Comparison of ENCODE assay signal across 11 cellular contexts in genomic region chr13:112574476-112575294, GRCh38. TPM values are rescaled to one million over a fixed set of nuclear protein-coding genes. Genes with fewer than 3 reads are reported as not detected.
DNase-seq lines count a peak whose midpoint lies in the region; ATAC-seq and TF ChIP-seq lines count a peak whose summit lies in the region.
"Had no signal": no experiment of that assay in that cellular context is flagged by ENCODE, and none has a peak within 500 bp of the region (broad histone marks: within the 10 kb centered on the region; RNA-seq: fewer than 3 reads in every experiment).

No MANE protein-coding gene starts in this region.

- peaks cover 5% of the 10 kb centered on the region for H3K36me3 ChIP-seq in BE2C

- peaks cover 15% of the 10 kb centered on the region for H3K36me3 Mint-ChIP-seq in osteocyte (ENCODE audit: unreplicated experiment)

- DNase-seq in GM03348 (ENCODE audit: low spot score) (peak; percentile 18), Kasumi-1 (lab: John Stamatoyannopoulos, UW) (peak; percentile 39 to 40), dermis blood vessel endothelial cell (peak; percentile 66), osteocyte (ENCODE audit: extremely low spot score, unreplicated experiment) (no peak), NCI-H69 (lab: John Stamatoyannopoulos, UW) (no peak), BE2C (no peak)
- DNase-seq: H7, NCI-H1436 had no signal

- H3K4me1 Mint-ChIP-seq in osteocyte (ENCODE audit: unreplicated experiment): peaks cover 25% of the 10 kb centered on the region

- H3K9me3 ChIP-seq in BE2C: peaks cover 4% of the 10 kb centered on the region; the same call in 1 of the 2 replicates

- H3K4me3 ChIP-seq in BE2C (ENCODE audit: low read depth, low read length): no peak overlapping the region

- peaks cover 11% of the 10 kb centered on the region for H3K9me3 Mint-ChIP-seq in osteocyte (ENCODE audit: unreplicated experiment)
- H3K9me3 Mint-ChIP-seq: activated naive CD4-positive, alpha-beta T cell treated with anti-CD3 and anti-CD28 coated beads, Interleukin-2, amount 50 U/mL, for 24 hours had no signal

- H3K27me3 Mint-ChIP-seq in osteocyte (ENCODE audit: unreplicated experiment): no peaks in the 10 kb centered on the region
- H3K27me3 Mint-ChIP-seq: activated naive CD4-positive, alpha-beta T cell treated with anti-CD3 and anti-CD28 coated beads, Interleukin-2, amount 50 U/mL, for 24 hours had no signal

- H3K4me1 ChIP-seq in BE2C: no peaks in the 10 kb centered on the region; the same call in 1 of the 2 replicates

- no peak overlapping the region for H3K4me3 Mint-ChIP-seq in osteocyte (ENCODE audit: unreplicated experiment)
- H3K4me3 Mint-ChIP-seq: activated naive CD4-positive, alpha-beta T cell treated with anti-CD3 and anti-CD28 coated beads, Interleukin-2, amount 50 U/mL, for 24 hours had no signal

- TF ChIP-seq CTCF in osteocyte (IDR thresholded peaks at IDR 0.05) (no peak), BE2C (IDR thresholded peaks at IDR 0.05; ENCODE audit: low read depth, low read length) (no peak)

- no peaks in the 10 kb centered on the region for H3K27me3 ChIP-seq in BE2C

- ATAC-seq in HG02840 (IDR thresholded peaks at IDR 0.05; ENCODE audit: low FRiP score, unreplicated experiment) (no peak), GM21576 (IDR thresholded peaks at IDR 0.05; ENCODE audit: unreplicated experiment) (no peak)

- peak overlapping the region; percentile 58 for H3K27ac Mint-ChIP-seq in osteocyte (ENCODE audit: unreplicated experiment)
- H3K27ac Mint-ChIP-seq: activated naive CD4-positive, alpha-beta T cell treated with anti-CD3 and anti-CD28 coated beads, Interleukin-2, amount 50 U/mL, for 24 hours had no signal

RNA-seq across cellular contexts. Expression of gene TUBGCP3, which starts 13.3 kb away (rescaled TPM):
- 29.6 and 35.0 TPM in 2 replicates for total RNA-seq in dermis blood vessel endothelial cell
- 24.1 and 26.1 TPM in 2 replicates for total RNA-seq in osteocyte
- polyA plus RNA-seq in BE2C (2012; ENCODE audit: insufficient read depth, insufficient read length, low read depth): 59.4 TPM

Comparison
In these comparisons a context has a peak if more than half of its experiments do, and no peak if none do; other contexts are left out.
1. DNase-seq: peak in GM03348 (single experiment), Kasumi-1 (2 of 2) and dermis blood vessel endothelial cell (single experiment); none in osteocyte (single experiment), NCI-H69 (single experiment) and BE2C (single experiment).